In genomic region chr5:176653401-176653800, GRCh38 we compare ENCODE assay signal across 13 cellular contexts. TPM values are rescaled to one million over a fixed set of nuclear protein-coding genes. Genes with fewer than 3 reads are reported as not detected.
DNase-seq lines count a peak whose midpoint lies in the region; ATAC-seq, FAIRE-seq and TF ChIP-seq lines count a peak whose summit lies in the region.
"Had no signal": no experiment of that assay in that cellular context is flagged by ENCODE, and none has a peak within 500 bp of the region (broad histone marks: within the 10 kb centered on the region; RNA-seq: fewer than 3 reads in every experiment).

No MANE protein-coding gene starts in this region.

- no peak overlapping the region for H3K4me3 ChIP-seq in dorsolateral prefrontal cortex
- H3K4me3 ChIP-seq: SJSA1 had no signal

- H3K27ac ChIP-seq in dorsolateral prefrontal cortex = peak overlapping the region in 42 of 59 donors; percentile 2 to 92 (median 68)
- H3K27ac ChIP-seq: KMS-11, SJSA1 had no signal

- peak; percentile 87 for FAIRE-seq in GM18507 (lab: Jason Lieb, UNC)

- DNase-seq in GM18507 (ENCODE audit: extremely low spot score, insufficient read length, low read depth) (no peak), dorsolateral prefrontal cortex (peak in 3 of 10 donors; percentile 42 to 58 (median 51)), NCI-H1105 (lab: John Stamatoyannopoulos, UW) (no peak), RPMI8226 (no peak)
- peak; percentile 86 to 90 for DNase-seq in activated CD4-positive, alpha-beta T cell treated with anti-CD3 and anti-CD28 coated beads, Interleukin-2, amount 50 U/mL, for 4 hours
- DNase-seq in stimulated activated CD4-positive, alpha-beta T cell treated with anti-CD3 and anti-CD28 coated beads, Interleukin-4, amount 100 ng/mL, for 24 hours = peak; percentile 90
- DNase-seq: H7, substantia nigra had no signal

- ATAC-seq in HG03139 (IDR thresholded peaks at IDR 0.05; ENCODE audit: unreplicated experiment) (no peak), GM19455 (IDR thresholded peaks at IDR 0.05; ENCODE audit: unreplicated experiment) (no peak)

- intact Hi-C loops in dorsolateral prefrontal cortex (cut with DNase I) = loop anchor here (10.0 kb wide), 4 partner anchors 161 to 651 kb away; partner anchors contain the start of genes PRELID1 (in 1 of the 2), RAB24 (in 1 of the 2) and UNC5A (in 1 of the 2)

- TF ChIP-seq CTCF in dorsolateral prefrontal cortex (IDR thresholded peaks at IDR 0.05 in 54 of 56, conservative IDR thresholded peaks at IDR 0.05 in 2 of 56; ENCODE audit: low read depth in 1 of 56, partially characterized antibody in 56 of 56) = no peak

- H3K27me3 ChIP-seq in dorsolateral prefrontal cortex = no peaks in the 10 kb centered on the region
- H3K27me3 ChIP-seq: SJSA1 had no signal

RNA-seq across cellular contexts. Expression of gene TSPAN17, which starts 6.1 kb away (rescaled TPM):
- 10 to 100 TPM; 13.7 to 59.5 (median 32.9) TPM for total RNA-seq in dorsolateral prefrontal cortex

RNA-seq across cellular contexts. Expression of gene EIF4E1B, which starts 22.9 kb away (rescaled TPM):
- total RNA-seq in dorsolateral prefrontal cortex = 10 to 100 TPM in 59 of 120 experiments, 1 to 10 TPM in 61; 2.8 to 20.4 (median 9.8) TPM
- total RNA-seq: lower leg skin, SJSA1 had no signal

RNA-seq across cellular contexts. Expression of gene SNCB, which starts 23.1 kb away (rescaled TPM):
- 100 to 1,000 TPM; 110 to 614 (median 412) TPM for total RNA-seq in dorsolateral prefrontal cortex
- total RNA-seq: lower leg skin, SJSA1 had no signal

RNA-seq across cellular contexts. Expression of gene GPRIN1, which starts 43.4 kb away (rescaled TPM):
- 10 to 100 TPM; 13.1 to 60.8 (median 43.9) TPM for total RNA-seq in dorsolateral prefrontal cortex

Comparison
In these comparisons a context has a peak if more than half of its experiments do, and no peak if none do; other contexts are left out.
1. DNase-seq: peak in activated CD4-positive, alpha-beta T cell treated with anti-CD3 and anti-CD28 coated beads, Interleukin-2, amount 50 U/mL, for 4 hours (2 of 2) and stimulated activated CD4-positive, alpha-beta T cell treated with anti-CD3 and anti-CD28 coated beads, Interleukin-4, amount 100 ng/mL, for 24 hours (single experiment); none in GM18507 (single experiment), NCI-H1105 (single experiment) and RPMI8226 (single experiment).